22 cellular contexts compared by ENCODE assay signal in the genomic region with DNA sequence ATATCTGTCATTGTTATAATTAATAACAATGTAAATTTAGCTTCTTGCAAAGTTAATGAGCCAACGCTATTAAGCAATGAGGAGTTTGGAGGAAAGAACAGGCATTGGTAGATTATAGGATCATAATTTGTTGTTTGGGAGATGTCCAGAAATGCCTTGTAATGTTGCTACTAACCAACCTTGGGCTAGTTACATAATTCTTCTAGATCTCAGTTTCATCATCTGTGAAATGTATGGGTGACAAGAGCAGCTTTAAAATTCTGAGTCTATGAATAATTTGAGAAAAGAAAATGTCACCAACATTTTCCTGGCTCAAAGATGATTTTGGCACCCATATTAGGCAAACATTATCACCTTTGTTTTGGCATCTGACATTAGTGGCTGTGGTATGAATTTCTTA. TPM values are rescaled to one million over a fixed set of nuclear protein-coding genes. Genes with fewer than 3 reads are reported as not detected.
DNase-seq lines count a peak whose midpoint lies in the region; TF ChIP-seq lines count a peak whose summit lies in the region.
"Had no signal": no experiment of that assay in that cellular context is flagged by ENCODE, and none has a peak within 500 bp of the region (broad histone marks: within the 10 kb centered on the region; RNA-seq: fewer than 3 reads in every experiment).

No MANE protein-coding gene starts in this region.

- H3K9me3 Mint-ChIP-seq in nephron progenitor cell (no peaks in the 10 kb centered on the region), neural progenitor cell (peaks cover 2% of the 10 kb centered on the region)
- H3K9me3 Mint-ChIP-seq: CD8-positive, alpha-beta T cell had no signal

- peaks cover 3% of the 10 kb centered on the region for H4K20me1 ChIP-seq in neural progenitor cell (ENCODE audit: low read depth)
- H4K20me1 ChIP-seq: BLaER1 had no signal

- peaks cover 26% of the 10 kb centered on the region for H3K27me3 Mint-ChIP-seq in nephron progenitor cell (ENCODE audit: low read depth, poor library complexity)
- peaks cover 5% of the 10 kb centered on the region for H3K27me3 Mint-ChIP-seq in neural progenitor cell (ENCODE audit: insufficient read depth, low read depth)

- H3K4me3 Mint-ChIP-seq in nephron progenitor cell, result peak overlapping the region; percentile 35
- H3K4me3 Mint-ChIP-seq in neural progenitor cell, result peak overlapping the region; percentile 99
- H3K4me3 Mint-ChIP-seq: B cell; CD4-positive, CD25-positive, alpha-beta regulatory T cell; CD8-positive, alpha-beta T cell had no signal

- DNase-seq in G401 (ENCODE audit: low spot score), result peak; percentile 66
- peak; percentile 64 for DNase-seq in cerebellar cortex (ENCODE audit: low spot score)
- DNase-seq in nephron progenitor cell, result no peak
- no peak for DNase-seq in neural progenitor cell (ENCODE audit: low spot score)
- DNase-seq in NCI-H187 treated with DMSO at 0.1 percent for 48 hours (lab: John Stamatoyannopoulos, UW), result no peak
- DNase-seq in stimulated activated CD4-positive, alpha-beta T cell treated with anti-CD3 and anti-CD28 coated beads, Interleukin-12 subunit alpha, Interleukin-12 subunit beta, amount 100 ng/mL, for 4 hours, result no peak
- DNase-seq in stimulated activated naive CD4-positive, alpha-beta T cell treated with Interleukin-2 at 50 U/mL for 16 hours (lab: John Stamatoyannopoulos, UW), result no peak
- DNase-seq in sigmoid colon, result no peak
- DNase-seq: Caco-2; CD4-positive, CD25-positive, alpha-beta regulatory T cell; CD8-positive, alpha-beta T cell; DMS153; DND-41; GDM1; GM23248; H7; HCEC 1CT had no signal

- intact Hi-C loops in sigmoid colon (cut with DNase I), result no loop called here

- H3K27me3 ChIP-seq in neural progenitor cell (peaks cover 52% of the 10 kb centered on the region), sigmoid colon (peaks cover 0 to 65% (median 22%) of the 10 kb centered on the region in 3 donors)

- no peak overlapping the region for H2AFZ ChIP-seq in neural progenitor cell (replicated peaks)
- H2AFZ ChIP-seq: GM23248 had no signal

- no peak overlapping the region for H3K4me2 ChIP-seq in neural progenitor cell
- H3K4me2 ChIP-seq: BLaER1 had no signal

- H3K4me1 Mint-ChIP-seq in nephron progenitor cell (peaks cover 30% of the 10 kb centered on the region), neural progenitor cell (peaks cover 26% of the 10 kb centered on the region)

- 94 to 98% methylated on average over 1 of the region's 1 CpG for WGBS in sigmoid colon, 2 donors

- peaks cover 10% of the 10 kb centered on the region for H3K4me1 ChIP-seq in neural progenitor cell
- peaks cover 0 to 17% (median 12%) of the 10 kb centered on the region in 4 donors for H3K4me1 ChIP-seq in sigmoid colon
- H3K4me1 ChIP-seq: Caco-2 had no signal

- H3K79me2 ChIP-seq in neural progenitor cell (ENCODE audit: low read depth), result no peaks in the 10 kb centered on the region

- TF ChIP-seq POLR2A in sigmoid colon (IDR thresholded peaks at IDR 0.05), result no peak

- peaks cover 2% of the 10 kb centered on the region for H3K36me3 Mint-ChIP-seq in nephron progenitor cell (ENCODE audit: low read depth)
- H3K36me3 Mint-ChIP-seq in neural progenitor cell, result peaks cover 24% of the 10 kb centered on the region
- H3K36me3 Mint-ChIP-seq: CD4-positive, CD25-positive, alpha-beta regulatory T cell; CD8-positive, alpha-beta T cell had no signal

- no peak overlapping the region for H3K27ac Mint-ChIP-seq in nephron progenitor cell
- H3K27ac Mint-ChIP-seq in neural progenitor cell, result no peak overlapping the region
- H3K27ac Mint-ChIP-seq: B cell; CD4-positive, CD25-positive, alpha-beta regulatory T cell; CD8-positive, alpha-beta T cell had no signal

- TF ChIP-seq CTCF in nephron progenitor cell (IDR thresholded peaks at IDR 0.05), result no peak
- TF ChIP-seq CTCF in neural progenitor cell (IDR thresholded peaks at IDR 0.05), result no peak
- no peak for TF ChIP-seq CTCF in sigmoid colon (IDR thresholded peaks at IDR 0.05)

- H3F3A ChIP-seq in neural progenitor cell (ENCODE audit: low read depth), result no peaks in the 10 kb centered on the region

- no peak overlapping the region for H3K9ac ChIP-seq in neural progenitor cell
- H3K9ac ChIP-seq: BLaER1, GM23248 had no signal

- H3K9me3 ChIP-seq in neural progenitor cell (ENCODE audit: low read depth) (no peaks in the 10 kb centered on the region), sigmoid colon (no peaks in the 10 kb centered on the region)
- H3K9me3 ChIP-seq: Caco-2 had no signal

- no peak for TF ChIP-seq EP300 in sigmoid colon (IDR thresholded peaks at IDR 0.05)

- H3K36me3 ChIP-seq in neural progenitor cell (no peaks in the 10 kb centered on the region), sigmoid colon (no peaks in the 10 kb centered on the region)
- H3K36me3 ChIP-seq: BLaER1 had no signal

- no peak overlapping the region for H3K4me3 ChIP-seq in neural progenitor cell
- H3K4me3 ChIP-seq in sigmoid colon, result no peak overlapping the region
- H3K4me3 ChIP-seq: BLaER1, GM12878, GM23248 had no signal

- H3K27ac ChIP-seq in neural progenitor cell (no peak overlapping the region), sigmoid colon (no peak overlapping the region)
- H3K27ac ChIP-seq: 22Rv1, BLaER1, C4-2B, GM23248 had no signal

- in situ Hi-C loops in G401 (cut with HindIII; ENCODE audit: low sequenced_read_pairs), result no loop called here

RNA-seq across cellular contexts. Expression of a gene that starts 2.9 kb away (rescaled TPM):
- 98.4 and 118 TPM in 2 replicates for total RNA-seq in G401 (2014; rRNA removed; shearing (Covaris generic))
- 11.8 and 19.2 TPM in 2 replicates for total RNA-seq in neural progenitor cell (ENCODE audit: low replicate concordance)
- 1 to 10 TPM; 1.1 to 6.1 (median 3.2) TPM for total RNA-seq in sigmoid colon
- under 1 TPM in 2 of 3 donors, not detected in 1; 0.60 to 0.64 TPM for polyA plus RNA-seq in sigmoid colon
- total RNA-seq: CD4-positive, CD25-positive, alpha-beta regulatory T cell; GM12878 had no signal
- polyA plus RNA-seq: CD4-positive, CD25-positive, alpha-beta regulatory T cell; GM12878; GM23248 had no signal

Comparison
In these comparisons a context has a peak if more than half of its experiments do, and no peak if none do; other contexts are left out.
1. DNase-seq: peak in G401 (single experiment) and cerebellar cortex (single experiment); none in nephron progenitor cell (single experiment), neural progenitor cell (single experiment), NCI-H187 treated with DMSO at 0.1 percent for 48 hours (single experiment), stimulated activated CD4-positive, alpha-beta T cell treated with anti-CD3 and anti-CD28 coated beads, Interleukin-12 subunit alpha, Interleukin-12 subunit beta, amount 100 ng/mL, for 4 hours (single experiment), stimulated activated naive CD4-positive, alpha-beta T cell treated with Interleukin-2 at 50 U/mL for 16 hours (single experiment) and sigmoid colon (single experiment).